1 cellular context compared by ENCODE assay signal in genomic region chr1:226643167-226643566, GRCh38.
TF ChIP-seq lines count a peak whose summit lies in the region.

No MANE protein-coding gene starts in this region.

TF ChIP-seq in K562, 482 proteins besides CTCF, POLR2A, EP300 and RAD21 (continued from another document and continues in another):
- TF ChIP-seq SFPQ (IDR thresholded peaks at IDR 0.05; ENCODE audit: low read depth, low read length) (no peak), NRF1 (conservative IDR thresholded peaks at IDR 0.05 in 1 of 2, IDR thresholded peaks at IDR 0.05 in 1 of 2) (peak; percentile 18 to 32; a peak in 1 of 4 replicates), EGR1 (conservative IDR thresholded peaks at IDR 0.05) (peak; percentile 99), SNRNP70 (optimal IDR thresholded peaks at IDR 0.05; ENCODE audit: low read depth, low read length) (no peak), ZNF311 (CRISPR knock-in tag; IDR thresholded peaks at IDR 0.05) (no peak), ADNP (tag; IDR thresholded peaks at IDR 0.05) (no peak), ZNF511 (CRISPR knock-in tag; IDR thresholded peaks at IDR 0.05) (peak; percentile 8; the same call in 1 of the 2 replicates), HDAC3 (IDR thresholded peaks at IDR 0.05; ENCODE audit: borderline replicate concordance, partially characterized antibody) (no peak), ARID1B (IDR thresholded peaks at IDR 0.05) (peak; percentile 62), SNAPC5 (CRISPR knock-in tag; IDR thresholded peaks at IDR 0.05) (no peak), CREBBP (IDR thresholded peaks at IDR 0.05; ENCODE audit: low read depth, low read length) (no peak), ZEB2 (IDR thresholded peaks at IDR 0.05) (0 out of 2 replicates have a peak, but pooled peaks have one; percentile 24), CTCFL (IDR thresholded peaks at IDR 0.05; ENCODE audit: borderline replicate concordance, insufficient read depth, low read depth, low read length, poor library complexity, severe bottlenecking) (no peak), IFI16 (CRISPR knock-in tag; IDR thresholded peaks at IDR 0.05) (no peak), SMARCB1 (IDR thresholded peaks at IDR 0.05; ENCODE audit: insufficient read length, low read depth) (no peak), VEZF1 (CRISPR knock-in tag; IDR thresholded peaks at IDR 0.05) (peak; percentile 56), NFIX (CRISPR knock-in tag; IDR thresholded peaks at IDR 0.05; ENCODE audit: low read depth) (no peak), MBD1 (CRISPR knock-in tag; IDR thresholded peaks at IDR 0.05) (no peak), PHB2 (IDR thresholded peaks at IDR 0.05; ENCODE audit: low read depth) (no peak), HSF4 (CRISPR knock-in tag; IDR thresholded peaks at IDR 0.05; ENCODE audit: borderline replicate concordance) (no peak), ZNF57 (CRISPR knock-in tag; IDR thresholded peaks at IDR 0.05) (no peak), JUND (IDR thresholded peaks at IDR 0.05; ENCODE audit: borderline replicate concordance, low read depth, low read length) (peak; percentile 96), JUND (tag; IDR thresholded peaks at IDR 0.05; ENCODE audit: borderline replicate concordance, low read depth, low read length) (peak; percentile 84; the same call in 1 of the 3 replicates), SRSF7 (optimal IDR thresholded peaks at IDR 0.05; ENCODE audit: low read depth, low read length) (no peak), CREB1 (IDR thresholded peaks at IDR 0.05) (no peak), CREB1 (CRISPR knock-in tag; IDR thresholded peaks at IDR 0.05) (no peak), MTA2 (IDR thresholded peaks at IDR 0.05; ENCODE audit: low read depth) (no peak), ZNF280B (CRISPR knock-in tag; IDR thresholded peaks at IDR 0.05) (no peak), DPF2 (IDR thresholded peaks at IDR 0.05) (peak; percentile 79), CREB3L1 (IDR thresholded peaks at IDR 0.05; ENCODE audit: borderline replicate concordance, low read depth) (no peak), RBFOX2 (IDR thresholded peaks at IDR 0.05; ENCODE audit: low read depth, low read length) (no peak), MTF1 (CRISPR knock-in tag; IDR thresholded peaks at IDR 0.05; ENCODE audit: borderline replicate concordance) (no peak), DEAF1 (CRISPR knock-in tag; IDR thresholded peaks at IDR 0.05) (no peak), THAP7 (CRISPR knock-in tag; IDR thresholded peaks at IDR 0.05) (no peak), CCAR2 (IDR thresholded peaks at IDR 0.05; ENCODE audit: low read depth, low read length) (no peak), SUPT5H (IDR thresholded peaks at IDR 0.05) (no peak), TCF15 (CRISPR knock-in tag; IDR thresholded peaks at IDR 0.05) (no peak), RCOR1 (IDR thresholded peaks at IDR 0.05; ENCODE audit: borderline replicate concordance in 1 of 2, low read depth in 2 of 2, low read length in 2 of 2) (peak in 1 of 2 experiments; percentile 24; a peak in 1 of 4 replicates), HBP1 (CRISPR knock-in tag; IDR thresholded peaks at IDR 0.05) (no peak), IRF9 (tag; IDR thresholded peaks at IDR 0.05) (no peak), CSDE1 (IDR thresholded peaks at IDR 0.05) (no peak), CBFA2T2 (conservative IDR thresholded peaks at IDR 0.05) (no peak), CHD4 (IDR thresholded peaks at IDR 0.05; ENCODE audit: insufficient read depth, insufficient replicate concordance, low read depth, low read length, poor library complexity, severe bottlenecking) (no peak), U2AF2 (optimal IDR thresholded peaks at IDR 0.05; ENCODE audit: low read depth, low read length) (no peak), NCOA2 (IDR thresholded peaks at IDR 0.05; ENCODE audit: partially characterized antibody in 2 of 2) (no peak), ZNF143 (CRISPR knock-in tag; IDR thresholded peaks at IDR 0.05) (no peak), ZNF347 (CRISPR knock-in tag; IDR thresholded peaks at IDR 0.05; ENCODE audit: low read depth) (no peak), LARP7 (IDR thresholded peaks at IDR 0.05) (no peak)
